33 cellular contexts compared by ENCODE assay signal in the genomic region with DNA sequence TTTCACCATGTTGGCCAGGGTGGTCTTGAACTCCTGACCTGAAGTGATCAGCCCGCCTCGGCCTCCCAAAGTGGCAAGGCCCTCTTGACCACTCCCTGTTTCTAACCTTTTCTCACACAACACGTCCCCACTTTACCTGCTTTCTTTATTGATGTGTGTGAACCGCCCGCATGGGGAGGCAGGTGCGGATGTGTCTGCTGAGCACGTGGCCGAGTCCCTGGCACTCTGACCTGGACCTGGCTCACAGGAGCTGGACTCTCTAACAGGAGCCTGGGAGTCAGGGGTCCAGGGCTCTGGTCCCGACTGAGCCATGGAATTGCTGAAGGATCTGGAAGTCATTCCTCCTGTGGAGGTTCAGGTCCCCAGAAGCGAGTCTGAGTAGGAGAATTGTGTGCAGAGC. TPM values are rescaled to one million over a fixed set of nuclear protein-coding genes. Genes with fewer than 3 reads are reported as not detected.
"Had no signal": no experiment of that assay in that cellular context is flagged by ENCODE, and none has a peak within 500 bp of the region (broad histone marks: within the 10 kb centered on the region; RNA-seq: fewer than 3 reads in every experiment).

No MANE protein-coding gene starts in this region.

- H3K9ac ChIP-seq: KMS-11 had no signal

- H3K4me3 ChIP-seq: PC-9, SJCRH30, SK-N-MC had no signal

- ATAC-seq: Panc1, Right ventricle myocardium inferior, SK-N-SH treated with all-trans-retinoic acid at 6 μM for 48 hours had no signal

- H3K9me3 ChIP-seq: SJCRH30 had no signal

- H3K27me3 ChIP-seq: SJCRH30 had no signal

- FAIRE-seq: RCC 7860 had no signal

- H3K36me3 ChIP-seq: SJCRH30 had no signal

- DNase-seq: Karpas-422, MM.1S, MV-4-11, NCI-H1092, NCI-H1105, NCI-H1417 treated with DMSO at 0.1 percent for 48 hours, NCI-H1436 treated with DMSO at 0.1 percent for 48 hours, NCI-H1694 treated with DMSO at 0.1 percent for 48 hours, NCI-H187 treated with DMSO at 0.1 percent for 48 hours, NCI-H2029, NCI-H2081, NCI-H2171 treated with DMSO at 0.1 percent for 48 hours, NCI-H2227 treated with DMSO at 0.1 percent for 48 hours, NCI-H345, NCI-H446, NCI-H510A treated with DMSO at 0.1 percent for 48 hours, NCI-H524 treated with DMSO at 0.1 percent for 48 hours, NCI-H526 treated with DMSO at 0.1 percent for 48 hours, NCI-H774, PC-9, SHP77, SIG-M5, SJCRH30 had no signal

- H3K27ac ChIP-seq: KMS-11, PC-9, RWPE1, SJCRH30, SK-N-MC had no signal

- H2AFZ ChIP-seq: PC-9 had no signal

- H3K4me2 ChIP-seq: KMS-11, PC-9 had no signal

RNA-seq across cellular contexts. Expression of gene C11orf96, which starts 40.0 kb away (rescaled TPM):
- total RNA-seq: LHCN-M2, MCF 10A, OCI-LY7, PC-9 had no signal
